In the genomic region with DNA sequence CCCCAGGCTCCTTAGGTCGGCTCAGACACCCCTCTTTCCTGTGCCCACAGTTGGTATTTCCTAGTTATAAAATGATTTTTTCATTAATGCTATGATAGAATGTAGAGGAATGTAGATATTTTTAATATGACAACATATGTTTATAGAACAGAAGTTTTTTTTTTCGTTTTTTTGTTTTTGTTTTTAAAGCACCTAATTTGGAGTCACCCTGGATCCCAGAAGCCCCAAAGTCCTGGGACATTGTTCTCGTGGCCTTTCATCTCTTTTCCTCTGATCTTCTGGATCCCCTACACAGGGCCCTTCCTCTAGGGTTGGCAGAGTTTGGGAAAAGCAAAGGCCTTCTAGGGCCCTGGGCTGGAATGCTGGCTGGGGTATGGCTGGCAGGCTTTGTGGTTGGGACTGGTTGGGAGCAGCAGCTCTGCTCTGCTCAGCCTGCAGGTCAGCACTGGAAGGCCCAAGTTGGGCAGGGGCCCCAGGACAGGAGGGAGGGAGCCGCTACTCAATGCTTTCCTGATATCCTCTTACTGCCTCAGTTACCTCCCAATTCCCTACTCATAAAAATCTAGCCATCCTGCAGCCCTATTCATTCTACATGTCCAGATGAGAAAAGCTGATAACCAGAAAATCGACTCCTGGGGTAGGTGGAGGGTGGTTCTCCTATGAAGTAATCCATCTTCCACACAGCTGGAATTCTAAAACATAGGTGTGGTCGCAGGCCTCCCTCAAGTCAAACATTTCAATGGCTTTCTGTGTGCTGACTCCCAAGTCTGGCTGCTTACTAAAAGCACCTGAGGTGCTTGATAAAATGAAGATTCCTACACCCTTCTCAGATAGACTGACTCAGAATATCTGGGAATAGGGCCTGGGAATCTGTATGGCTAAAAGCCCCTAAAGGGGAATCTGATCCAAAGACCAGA, we compare ENCODE assay signal across 14 cellular contexts. TPM values are rescaled to one million over a fixed set of nuclear protein-coding genes. Genes with fewer than 3 reads are reported as not detected.
A peak's percentile ranks its signal among the peaks of the same experiment; 100 is the strongest.
DNase-seq lines count a peak whose midpoint lies in the region; ATAC-seq and TF ChIP-seq lines count a peak whose summit lies in the region.
"Had no signal": no experiment of that assay in that cellular context is flagged by ENCODE, and none has a peak within 500 bp of the region (broad histone marks: within the 10 kb centered on the region; RNA-seq: fewer than 3 reads in every experiment).

No MANE protein-coding gene starts in this region.

- H3K9ac ChIP-seq in Karpas-422 (ENCODE audit: low read length): no peak overlapping the region

- TF ChIP-seq CTCF in chondrocyte (IDR thresholded peaks at IDR 0.05) (no peak), nephron (IDR thresholded peaks at IDR 0.05; ENCODE audit: unreplicated experiment in 3 of 3) (no peak), uterus (IDR thresholded peaks at IDR 0.05) (no peak), CD14-positive monocyte (IDR thresholded peaks at IDR 0.05) (no peak)

- H3K4me3 ChIP-seq in uterus (no peak overlapping the region), Karpas-422 (ENCODE audit: low read length) (no peak overlapping the region)

- no peak overlapping the region for H2AFZ ChIP-seq in Karpas-422 (ENCODE audit: low read length)

- H3K27ac ChIP-seq in uterus: peak overlapping the region; percentile 75 to 86
- H3K27ac ChIP-seq in Karpas-422 (ENCODE audit: low read length): no peak overlapping the region

- no peak overlapping the region for H3K4me3 Mint-ChIP-seq in chondrocyte (ENCODE audit: unreplicated experiment)
- H3K4me3 Mint-ChIP-seq in nephron: no peak overlapping the region
- H3K4me3 Mint-ChIP-seq in CD14-positive monocyte: no peak overlapping the region

- no peaks in the 10 kb centered on the region for H3K27me3 Mint-ChIP-seq in chondrocyte (ENCODE audit: low read depth)
- H3K27me3 Mint-ChIP-seq in nephron (ENCODE audit: low read depth): peaks cover 4% of the 10 kb centered on the region
- peaks cover 3 to 7% (median 5%) of the 10 kb centered on the region in 3 donors for H3K27me3 Mint-ChIP-seq in CD14-positive monocyte (ENCODE audit: low read depth in 3 of 3)

- H3K27me3 ChIP-seq in uterus (no peaks in the 10 kb centered on the region), Karpas-422 (ENCODE audit: low read length) (no peaks in the 10 kb centered on the region)

- intact Hi-C loops in uterus (cut with DNase I; ENCODE audit: low total_unique reads): no loop called here
- intact Hi-C loops in CD14-positive monocyte (cut with micrococcal nuclease): no loop called here

- DNase-seq in HT-29 (ENCODE audit: low spot score) (peak; percentile 43), chondrocyte (ENCODE audit: low spot score) (no peak), uterus (no peak), CD14-positive monocyte (ENCODE audit: low spot score) (no peak), Karpas-422 (no peak)
- DNase-seq: activated CD8-positive, alpha-beta memory T cell treated with anti-CD3 and anti-CD28 coated beads, Interleukin-2, amount 50 U/mL, for 4 hours; anterior cingulate cortex; left colon; NCI-H1930; T1000 had no signal

- TF ChIP-seq POLR2A in uterus (IDR thresholded peaks at IDR 0.05): no peak

- H3K9me3 ChIP-seq in uterus: no peaks in the 10 kb centered on the region
- H3K9me3 ChIP-seq in Karpas-422 (ENCODE audit: low read length): no peaks in the 10 kb centered on the region

- H3K36me3 Mint-ChIP-seq in chondrocyte (ENCODE audit: low read depth) (no peaks in the 10 kb centered on the region), nephron (ENCODE audit: low read depth) (no peaks in the 10 kb centered on the region), CD14-positive monocyte (no peaks in the 10 kb centered on the region)

- H4K20me1 ChIP-seq in Karpas-422 (ENCODE audit: insufficient read depth, low read depth, low read length): no peaks in the 10 kb centered on the region

- no peaks in the 10 kb centered on the region for H3K79me2 ChIP-seq in Karpas-422 (ENCODE audit: low read length)

- H3K4me1 ChIP-seq in uterus (peaks cover 6 to 7% of the 10 kb centered on the region in 2 donors), Karpas-422 (ENCODE audit: low read length) (no peaks in the 10 kb centered on the region)

- no peak overlapping the region for H3K4me2 ChIP-seq in Karpas-422 (ENCODE audit: low read depth, low read length, poor library complexity, severe bottlenecking)

- H3K4me1 Mint-ChIP-seq in chondrocyte (ENCODE audit: low read depth) (peaks cover 68% of the 10 kb centered on the region), nephron (peaks cover 49% of the 10 kb centered on the region), CD14-positive monocyte (peaks cover 2% of the 10 kb centered on the region)

- H3K9me3 Mint-ChIP-seq in chondrocyte (ENCODE audit: low read depth) (no peaks in the 10 kb centered on the region), nephron (no peaks in the 10 kb centered on the region), CD14-positive monocyte (no peaks in the 10 kb centered on the region)

- no peaks in the 10 kb centered on the region for H3K9me2 ChIP-seq in Karpas-422 (replicated peaks; ENCODE audit: insufficient read depth, low read length)

- no peaks in the 10 kb centered on the region for H3K36me3 ChIP-seq in uterus
- H3K36me3 ChIP-seq in Karpas-422 (ENCODE audit: insufficient read depth, low read length): no peaks in the 10 kb centered on the region

- peak overlapping the region; percentile 96 for H3K27ac Mint-ChIP-seq in chondrocyte (ENCODE audit: unreplicated experiment)
- peak overlapping the region in 2 of 3 experiments; percentile 29 to 49 for H3K27ac Mint-ChIP-seq in nephron
- H3K27ac Mint-ChIP-seq in CD14-positive monocyte: no peak overlapping the region

- no peak for ATAC-seq in GM19463 (IDR thresholded peaks at IDR 0.05; ENCODE audit: unreplicated experiment)
- no peak for ATAC-seq in HG02938 (IDR thresholded peaks at IDR 0.05; ENCODE audit: unreplicated experiment)
- ATAC-seq: left colon had no signal

RNA-seq across cellular contexts. Expression of a gene that starts 26.3 kb away (rescaled TPM):
- total RNA-seq in HT-29 (2014; rRNA removed; shearing (Covaris generic)): 0.21 and 1.3 TPM in 2 replicates
- total RNA-seq in chondrocyte (19.2 to 51.0 TPM (median 50.6 TPM) in 3 replicates), uterus (100 to 1,000 TPM in 2 of 4 donors, 10 to 100 TPM in 2; 21.2 to 240 (median 107) TPM)
- polyA plus RNA-seq in CD14-positive monocyte: 1 to 10 TPM; 3.0 to 3.3 TPM
- not detected in 2 replicates for total RNA-seq in Karpas-422 (2014; rRNA removed; shearing (Covaris generic); ENCODE audit: low replicate concordance)
- total RNA-seq: epithelial cell of proximal tubule had no signal

Comparison
In these comparisons a context has a peak if more than half of its experiments do, and no peak if none do; other contexts are left out.
1. H3K27ac Mint-ChIP-seq: peak in chondrocyte (single experiment) and nephron (2 of 3); none in CD14-positive monocyte (0 of 7).